ENCODE assay signal across 8 cellular contexts in the genomic region with DNA sequence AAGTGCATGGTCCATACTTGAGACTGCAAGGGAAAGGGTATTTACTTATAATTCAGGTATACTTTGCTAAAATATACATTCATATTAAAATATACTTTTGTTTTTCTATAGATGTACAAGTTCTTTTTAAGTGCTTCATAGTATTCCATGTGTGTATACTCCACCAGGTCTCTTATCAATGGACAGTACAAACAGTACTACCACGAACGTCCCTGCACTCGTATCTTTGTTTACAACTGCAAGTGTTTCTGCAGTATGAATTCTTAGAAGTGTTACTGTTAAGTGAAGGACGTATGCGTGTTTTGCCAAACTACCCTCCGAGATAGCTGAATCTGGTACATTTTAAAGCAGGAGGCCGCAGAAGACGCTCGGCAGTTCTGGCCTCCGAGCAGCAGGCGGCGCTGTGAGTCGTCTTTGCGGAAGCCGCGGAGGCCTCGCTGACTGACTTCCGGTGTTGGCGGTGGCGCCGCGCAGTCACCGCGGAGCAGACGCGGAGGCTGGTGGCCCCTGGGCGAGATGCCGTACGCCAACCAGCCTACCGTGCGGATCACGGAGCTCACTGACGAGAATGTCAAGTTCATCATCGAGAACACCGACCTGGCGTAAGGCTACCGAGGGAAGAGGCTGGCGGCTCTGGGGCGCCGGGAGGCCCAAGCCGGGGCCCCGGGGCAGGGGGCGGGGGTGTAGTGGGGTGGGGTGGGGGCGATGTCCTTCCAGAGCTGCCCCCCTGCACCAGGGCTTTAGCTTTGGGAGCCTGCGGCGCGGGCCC. TPM values are rescaled to one million over a fixed set of nuclear protein-coding genes. Genes with fewer than 3 reads are reported as not detected.
DNase-seq lines count a peak whose midpoint lies in the region; ATAC-seq, FAIRE-seq and TF ChIP-seq lines count a peak whose summit lies in the region.

A gene (plus strand): TSS at position 471 of the 769 bp plus-strand sequence. CDS start 46 bp downstream, at position 517.

- CTCF ChIA-PET in OCI-LY7 (lab: Charles Lee; ENCODE audit: unreplicated experiment), result interaction anchor here (1.0 to 1.1 kb wide), 3 partner anchors 11 to 49 kb away, joined by 3 to 5 read pairs (median 4); a partner anchor contains a TSS

- peak; percentile 96 for FAIRE-seq in HTR-8/SVneo (lab: Jason Lieb, UNC)

- POLR2A ChIA-PET in OCI-LY7 (lab: Charles Lee), result interaction anchor here (0.6 to 1.4 kb wide), 11 partner anchors 9 to 692 kb away, joined by 3 to 9 read pairs (median 3); a partner anchor contains a TSS

- H3K4me3 ChIP-seq in OCI-LY7 (ENCODE audit: low read depth, low read length, poor library complexity, severe bottlenecking), result peak within 1 kb of the TSS; percentile 97
- peak within 1 kb of the TSS; percentile 73 to 81 for H3K4me3 ChIP-seq in mucosa of rectum (ENCODE audit: low read length in 2 of 2)

- H3K27ac ChIP-seq in OCI-LY7 (ENCODE audit: low read depth, low read length, poor library complexity, severe bottlenecking) (no peak within 1 kb of the TSS), epithelial cell of prostate (peak within 1 kb of the TSS; percentile 17), mucosa of rectum (ENCODE audit: low read depth in 2 of 2, low read length in 2 of 2) (peak within 1 kb of the TSS; percentile 40 to 63)

- intact Hi-C loops in OCI-LY7 (cut with micrococcal nuclease; ENCODE audit: unreplicated experiment), result loop anchor here (5.0 kb wide), 1 partner anchor 75 kb away; a partner anchor contains a TSS

- no peaks in the 10 kb centered on the region for H3K9me2 ChIP-seq in OCI-LY7 (ENCODE audit: insufficient read depth, low read length)

- H3K27me3 ChIP-seq in mucosa of rectum (ENCODE audit: control insufficient read depth in 2 of 2, insufficient read depth in 2 of 2, low read length in 2 of 2), result no peaks in the 10 kb centered on the region

- DNase-seq in D341Med (ENCODE audit: low spot score) (peak; percentile 92), HTR-8/SVneo (ENCODE audit: insufficient read length, low spot score) (peak; percentile 82), OCI-LY7 (ENCODE audit: low spot score) (peak; percentile 94), activated T-cell treated with anti-CD3 and anti-CD28 coated beads for 24 hours (ENCODE audit: low read depth) (peak; percentile 87), epithelial cell of prostate (ENCODE audit: low read depth, low spot score) (peak; percentile 34)
- peak; percentile 96 for DNase-seq in stimulated activated CD8-positive, alpha-beta memory T cell treated with anti-CD3 and anti-CD28 coated beads, Interleukin-4, amount 100 ng/mL, for 48 hours

- no peaks in the 10 kb centered on the region for H4K20me1 ChIP-seq in OCI-LY7 (ENCODE audit: insufficient read depth, low read length)

- H2AFZ ChIP-seq in OCI-LY7 (ENCODE audit: low read length), result peak within 1 kb of the TSS; percentile 51; the same call in 1 of the 2 replicates

- H3K4me1 ChIP-seq in OCI-LY7 (ENCODE audit: insufficient read depth, low read length, poor library complexity, severe bottlenecking) (peaks cover 9% of the 10 kb centered on the region), mucosa of rectum (ENCODE audit: control insufficient read depth in 2 of 2, insufficient read depth in 2 of 2, low read length in 2 of 2) (peaks cover 9 to 13% of the 10 kb centered on the region in 2 donors)

- H3K36me3 ChIP-seq in OCI-LY7 (ENCODE audit: insufficient read depth, low read length), result peaks cover 54% of the 10 kb centered on the region
- peaks cover 50 to 71% of the 10 kb centered on the region in 2 donors for H3K36me3 ChIP-seq in mucosa of rectum (ENCODE audit: control insufficient read depth in 2 of 2, insufficient read depth in 2 of 2, low read length in 2 of 2)

- H3K9ac ChIP-seq in mucosa of rectum (ENCODE audit: low read depth in 1 of 2, low read length in 2 of 2), result peak within 1 kb of the TSS; percentile 71 to 88

- ATAC-seq in GM21360 (IDR thresholded peaks at IDR 0.05; ENCODE audit: unreplicated experiment), result peak; percentile 86

- TF ChIP-seq CTCF in OCI-LY7 (conservative IDR thresholded peaks at IDR 0.05; ENCODE audit: low read length), result peak; percentile 90

- BruUV-seq in OCI-LY7 (replicated peaks; lab: Mats Ljungman, UMichigan), result no TSS peak

- H3K79me2 ChIP-seq in OCI-LY7 (ENCODE audit: insufficient read depth, low read depth, low read length), result peaks cover 14% of the 10 kb centered on the region

- H3K9me3 ChIP-seq in OCI-LY7 (ENCODE audit: low read length), result no peaks in the 10 kb centered on the region
- H3K9me3 ChIP-seq in mucosa of rectum (ENCODE audit: control insufficient read depth in 2 of 2, low read length in 2 of 2), result no peaks in the 10 kb centered on the region

- peak within 1 kb of the TSS; percentile 97 for H3K4me2 ChIP-seq in OCI-LY7 (ENCODE audit: low read length)

RNA-seq across cellular contexts. Expression of the gene that starts here (rescaled TPM):
- 98.1 and 101 TPM in 2 replicates for total RNA-seq in OCI-LY7 (2014; rRNA removed; shearing (Covaris generic))
- total RNA-seq in OCI-LY7 (2022), result 51.3 and 52.3 TPM in 2 replicates

Comparison
In these comparisons a context has a peak if more than half of its experiments do, and no peak if none do; other contexts are left out.
1. DNase-seq: peak in every context shown above with its lines; median percentile 96 in stimulated activated CD8-positive, alpha-beta memory T cell treated with anti-CD3 and anti-CD28 coated beads, Interleukin-4, amount 100 ng/mL, for 48 hours; 94 in OCI-LY7; 92 in D341Med; 87 in activated T-cell treated with anti-CD3 and anti-CD28 coated beads for 24 hours; 82 in HTR-8/SVneo; 34 in epithelial cell of prostate.